9 cellular contexts compared by ENCODE assay signal in genomic region chr19:3982701-3983541, GRCh38. TPM values are rescaled to one million over a fixed set of nuclear protein-coding genes. Genes with fewer than 3 reads are reported as not detected.
A peak's percentile ranks its signal among the peaks of the same experiment; 100 is the strongest.
DNase-seq lines count a peak whose midpoint lies in the region; ATAC-seq and TF ChIP-seq lines count a peak whose summit lies in the region.
"Had no signal": no experiment of that assay in that cellular context is flagged by ENCODE, and none has a peak within 500 bp of the region (broad histone marks: within the 10 kb centered on the region; RNA-seq: fewer than 3 reads in every experiment).

No MANE protein-coding gene starts in this region.

- H3K4me3 Mint-ChIP-seq in brain = peak overlapping the region; percentile 93 to 99 (median 99)

- H3K36me3 Mint-ChIP-seq in brain = peaks cover 56% of the 10 kb centered on the region

- ATAC-seq in GM18511 (IDR thresholded peaks at IDR 0.05; ENCODE audit: unreplicated experiment) = no peak
- ATAC-seq in GM19397 (IDR thresholded peaks at IDR 0.05; ENCODE audit: unreplicated experiment) = no peak

- H3K4me3 ChIP-seq in BLaER1 treated with 17β-estradiol and CSF1 and Interleukin-3, amounts not matched to agents 10 nM and 100 nM = peak overlapping the region; percentile 88 to 100 (median 100)
- H3K4me3 ChIP-seq in mucosa of stomach (ENCODE audit: low read length) = no peak overlapping the region

- H3K9me3 Mint-ChIP-seq in brain = peaks cover 0 to 2% (median 0%) of the 10 kb centered on the region in 5 experiments

- H3K36me3 ChIP-seq in BLaER1 treated with 17β-estradiol and CSF1 and Interleukin-3, amounts not matched to agents 10 nM and 100 nM = peaks cover 67 to 70% (median 69%) of the 10 kb centered on the region in 11 experiments
- H3K36me3 ChIP-seq in mucosa of stomach (ENCODE audit: control insufficient read depth, insufficient read depth, low read length) = peaks cover 45% of the 10 kb centered on the region

- peaks cover 71 to 73% (median 73%) of the 10 kb centered on the region in 11 experiments for H4K20me1 ChIP-seq in BLaER1 treated with 17β-estradiol and CSF1 and Interleukin-3, amounts not matched to agents 10 nM and 100 nM

- peak overlapping the region; percentile 47 to 99 (median 95) for H3K27ac Mint-ChIP-seq in brain

- H3K9me3 ChIP-seq in BLaER1 treated with 17β-estradiol and CSF1 and Interleukin-3, amounts not matched to agents 10 nM and 100 nM (replicated peaks in 1 of 11) = no peaks in the 10 kb centered on the region; a peak in 1 of 22 replicates
- no peaks in the 10 kb centered on the region for H3K9me3 ChIP-seq in mucosa of stomach (ENCODE audit: control insufficient read depth, low read length)

- in situ Hi-C loops in G401 (cut with HindIII; ENCODE audit: low sequenced_read_pairs) = no loop called here

- TF ChIP-seq CTCF in brain (conservative IDR thresholded peaks at IDR 0.05) = no peak

- H3K4me1 Mint-ChIP-seq in brain = peaks cover 51% of the 10 kb centered on the region

- peak; percentile 62 for DNase-seq in LHCN-M2 (ENCODE audit: low read depth)
- DNase-seq in activated CD4-positive, CD25-positive, alpha-beta regulatory T cell treated with anti-CD3 and anti-CD28 coated beads, Interleukin-2, amount 50 U/mL, for 72 hours = no peak
- DNase-seq in G401 (ENCODE audit: low spot score) = no peak

- peaks cover 68 to 84% (median 81%) of the 10 kb centered on the region in 10 experiments for H3K4me1 ChIP-seq in BLaER1 treated with 17β-estradiol and CSF1 and Interleukin-3, amounts not matched to agents 10 nM and 100 nM
- peaks cover 50% of the 10 kb centered on the region for H3K4me1 ChIP-seq in mucosa of stomach (ENCODE audit: control insufficient read depth, insufficient read depth, low read length)

- H3K27me3 ChIP-seq in BLaER1 treated with 17β-estradiol and CSF1 and Interleukin-3, amounts not matched to agents 10 nM and 100 nM = no peaks in the 10 kb centered on the region
- no peaks in the 10 kb centered on the region for H3K27me3 ChIP-seq in mucosa of stomach (ENCODE audit: control insufficient read depth, insufficient read depth, low read length)

- H3K27me3 Mint-ChIP-seq in brain = no peaks in the 10 kb centered on the region

- peak overlapping the region; percentile 92 to 100 (median 99) for H3K4me2 ChIP-seq in BLaER1 treated with 17β-estradiol and CSF1 and Interleukin-3, amounts not matched to agents 10 nM and 100 nM

- peak overlapping the region; percentile 97 to 100 (median 98) for H3K9ac ChIP-seq in BLaER1 treated with 17β-estradiol and CSF1 and Interleukin-3, amounts not matched to agents 10 nM and 100 nM
- H3K9ac ChIP-seq in mucosa of stomach (ENCODE audit: low read length) = peak overlapping the region; percentile 87

- peak overlapping the region in 9 of 11 experiments; percentile 96 to 99 (median 98); a peak in 19 of 22 replicates for H3K27ac ChIP-seq in BLaER1 treated with 17β-estradiol and CSF1 and Interleukin-3, amounts not matched to agents 10 nM and 100 nM

RNA-seq across cellular contexts. Expression of gene EEF2, which starts 2.3 kb away (rescaled TPM):
- total RNA-seq in LHCN-M2 (2014; rRNA removed) = 2,004 and 2,150 TPM in 2 replicates
- 2,632 TPM for polyA plus RNA-seq in LHCN-M2 (2012)
- polyA plus RNA-seq in brain (ENCODE audit: insufficient read depth, low read depth, low replicate concordance) = 3,920 TPM
- total RNA-seq in G401 (2014; rRNA removed; shearing (Covaris generic)) = 2,932 and 3,263 TPM in 2 replicates

RNA-seq across cellular contexts. Expression of gene DAPK3, which starts 12.0 kb away (rescaled TPM):
- 135 and 150 TPM in 2 replicates for total RNA-seq in LHCN-M2 (2014; rRNA removed)
- polyA plus RNA-seq in LHCN-M2 (2012) = 126 TPM
- polyA plus RNA-seq in brain (ENCODE audit: insufficient read depth, low read depth, low replicate concordance) = 83.8 TPM
- total RNA-seq in G401 (2014; rRNA removed; shearing (Covaris generic)) = 171 and 247 TPM in 2 replicates

RNA-seq across cellular contexts. Expression of gene PIAS4, which starts 24.6 kb away (rescaled TPM):
- 17.6 and 18.1 TPM in 2 replicates for total RNA-seq in LHCN-M2 (2014; rRNA removed)
- polyA plus RNA-seq in LHCN-M2 (2012) = 17.7 TPM
- 41.9 TPM for polyA plus RNA-seq in brain (ENCODE audit: insufficient read depth, low read depth, low replicate concordance)
- 24.7 and 45.7 TPM in 2 replicates for total RNA-seq in G401 (2014; rRNA removed; shearing (Covaris generic))

RNA-seq across cellular contexts. Expression of gene NMRK2, which starts 50.1 kb away (rescaled TPM):
- not detected in 2 replicates for total RNA-seq in LHCN-M2 (2014; rRNA removed)
- polyA plus RNA-seq in LHCN-M2 (2012) = not detected
- polyA plus RNA-seq in brain (ENCODE audit: insufficient read depth, low read depth, low replicate concordance) = 0.31 TPM
- total RNA-seq in G401 (2014; rRNA removed; shearing (Covaris generic)) = 22.0 and 27.8 TPM in 2 replicates
- total RNA-seq: lower leg skin had no signal
